Comparison of ENCODE assay signal across 1 cellular context in the genomic region with DNA sequence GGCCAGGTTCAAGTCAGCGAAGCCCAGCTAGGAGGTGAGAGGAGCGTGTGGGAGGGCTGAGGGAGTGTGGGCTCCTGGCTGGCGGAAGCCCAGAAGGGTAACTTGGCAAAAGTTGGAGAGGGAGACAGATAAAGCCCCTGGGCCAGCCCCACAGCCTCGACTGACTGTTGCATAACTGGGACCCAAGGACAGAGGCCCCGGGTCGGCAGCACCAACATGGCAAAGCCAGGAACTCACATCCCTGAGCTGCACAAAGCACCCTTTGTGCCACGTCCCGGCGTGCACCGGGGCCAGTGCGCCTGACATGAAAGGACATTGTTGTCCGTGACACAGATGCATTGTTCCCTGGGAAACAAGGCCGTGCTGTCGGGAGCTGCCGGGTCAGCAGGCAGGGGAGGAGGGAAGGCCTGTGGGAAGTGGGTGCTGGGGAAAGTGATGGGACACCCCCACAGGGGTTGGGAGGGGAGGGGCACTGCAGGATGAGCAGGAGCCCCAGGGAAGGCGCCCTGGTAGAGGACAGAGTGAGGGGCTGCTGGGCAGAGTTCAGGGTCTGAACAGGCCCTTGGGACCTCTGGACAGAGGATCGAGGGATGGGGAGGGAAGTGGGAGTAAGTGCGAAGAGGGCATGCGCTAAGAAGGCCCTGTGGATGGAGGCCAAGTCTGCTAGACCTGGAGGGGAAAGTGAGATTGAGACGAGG.
TF ChIP-seq lines count a peak whose summit lies in the region.

No MANE protein-coding gene starts in this region.

TF ChIP-seq in HepG2, 621 proteins besides CTCF, POLR2A, EP300 and RAD21 (continued from another document and continues in another):
- TF ChIP-seq, protein P1, sequence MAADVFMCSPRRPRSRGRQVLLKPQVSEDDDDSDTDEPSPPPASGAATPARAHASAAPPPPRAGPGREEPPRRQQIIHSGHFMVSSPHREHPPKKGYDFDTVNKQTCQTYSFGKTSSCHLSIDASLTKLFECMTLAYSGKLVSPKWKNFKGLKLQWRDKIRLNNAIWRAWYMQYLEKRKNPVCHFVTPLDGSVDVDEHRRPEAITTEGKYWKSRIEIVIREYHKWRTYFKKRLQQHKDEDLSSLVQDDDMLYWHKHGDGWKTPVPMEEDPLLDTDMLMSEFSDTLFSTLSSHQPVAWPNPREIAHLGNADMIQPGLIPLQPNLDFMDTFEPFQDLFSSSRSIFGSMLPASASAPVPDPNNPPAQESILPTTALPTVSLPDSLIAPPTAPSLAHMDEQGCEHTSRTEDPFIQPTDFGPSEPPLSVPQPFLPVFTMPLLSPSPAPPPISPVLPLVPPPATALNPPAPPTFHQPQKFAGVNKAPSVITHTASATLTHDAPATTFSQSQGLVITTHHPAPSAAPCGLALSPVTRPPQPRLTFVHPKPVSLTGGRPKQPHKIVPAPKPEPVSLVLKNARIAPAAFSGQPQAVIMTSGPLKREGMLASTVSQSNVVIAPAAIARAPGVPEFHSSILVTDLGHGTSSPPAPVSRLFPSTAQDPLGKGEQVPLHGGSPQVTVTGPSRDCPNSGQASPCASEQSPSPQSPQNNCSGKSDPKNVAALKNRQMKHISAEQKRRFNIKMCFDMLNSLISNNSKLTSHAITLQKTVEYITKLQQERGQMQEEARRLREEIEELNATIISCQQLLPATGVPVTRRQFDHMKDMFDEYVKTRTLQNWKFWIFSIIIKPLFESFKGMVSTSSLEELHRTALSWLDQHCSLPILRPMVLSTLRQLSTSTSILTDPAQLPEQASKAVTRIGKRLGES (CRISPR knock-in tag; IDR thresholded peaks at IDR 0.05; ENCODE audit: borderline replicate concordance), result no peak
- TF ChIP-seq, protein P2, sequence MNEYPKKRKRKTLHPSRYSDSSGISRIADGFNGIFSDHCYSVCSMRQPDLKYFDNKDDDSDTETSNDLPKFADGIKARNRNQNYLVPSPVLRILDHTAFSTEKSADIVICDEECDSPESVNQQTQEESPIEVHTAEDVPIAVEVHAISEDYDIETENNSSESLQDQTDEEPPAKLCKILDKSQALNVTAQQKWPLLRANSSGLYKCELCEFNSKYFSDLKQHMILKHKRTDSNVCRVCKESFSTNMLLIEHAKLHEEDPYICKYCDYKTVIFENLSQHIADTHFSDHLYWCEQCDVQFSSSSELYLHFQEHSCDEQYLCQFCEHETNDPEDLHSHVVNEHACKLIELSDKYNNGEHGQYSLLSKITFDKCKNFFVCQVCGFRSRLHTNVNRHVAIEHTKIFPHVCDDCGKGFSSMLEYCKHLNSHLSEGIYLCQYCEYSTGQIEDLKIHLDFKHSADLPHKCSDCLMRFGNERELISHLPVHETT (CRISPR knock-in tag; conservative IDR thresholded peaks at IDR 0.05), result no peak
- TF ChIP-seq, protein P3, sequence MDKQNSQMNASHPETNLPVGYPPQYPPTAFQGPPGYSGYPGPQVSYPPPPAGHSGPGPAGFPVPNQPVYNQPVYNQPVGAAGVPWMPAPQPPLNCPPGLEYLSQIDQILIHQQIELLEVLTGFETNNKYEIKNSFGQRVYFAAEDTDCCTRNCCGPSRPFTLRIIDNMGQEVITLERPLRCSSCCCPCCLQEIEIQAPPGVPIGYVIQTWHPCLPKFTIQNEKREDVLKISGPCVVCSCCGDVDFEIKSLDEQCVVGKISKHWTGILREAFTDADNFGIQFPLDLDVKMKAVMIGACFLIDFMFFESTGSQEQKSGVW (CRISPR knock-in tag; IDR thresholded peaks at IDR 0.05; ENCODE audit: borderline replicate concordance), result no peak
- peak; percentile 93 for TF ChIP-seq SMAD3 (CRISPR knock-in tag; IDR thresholded peaks at IDR 0.05)
- TF ChIP-seq, protein P4, sequence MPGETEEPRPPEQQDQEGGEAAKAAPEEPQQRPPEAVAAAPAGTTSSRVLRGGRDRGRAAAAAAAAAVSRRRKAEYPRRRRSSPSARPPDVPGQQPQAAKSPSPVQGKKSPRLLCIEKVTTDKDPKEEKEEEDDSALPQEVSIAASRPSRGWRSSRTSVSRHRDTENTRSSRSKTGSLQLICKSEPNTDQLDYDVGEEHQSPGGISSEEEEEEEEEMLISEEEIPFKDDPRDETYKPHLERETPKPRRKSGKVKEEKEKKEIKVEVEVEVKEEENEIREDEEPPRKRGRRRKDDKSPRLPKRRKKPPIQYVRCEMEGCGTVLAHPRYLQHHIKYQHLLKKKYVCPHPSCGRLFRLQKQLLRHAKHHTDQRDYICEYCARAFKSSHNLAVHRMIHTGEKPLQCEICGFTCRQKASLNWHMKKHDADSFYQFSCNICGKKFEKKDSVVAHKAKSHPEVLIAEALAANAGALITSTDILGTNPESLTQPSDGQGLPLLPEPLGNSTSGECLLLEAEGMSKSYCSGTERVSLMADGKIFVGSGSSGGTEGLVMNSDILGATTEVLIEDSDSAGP (CRISPR knock-in tag; IDR thresholded peaks at IDR 0.05; ENCODE audit: borderline replicate concordance), result peak; percentile 80; the same call in 1 of the 2 replicates
- TF ChIP-seq ZNF333 (CRISPR knock-in tag; IDR thresholded peaks at IDR 0.05; ENCODE audit: borderline replicate concordance), result no peak
- peak; percentile 12; the same call in 1 of the 2 replicates for TF ChIP-seq MIXL1 (CRISPR knock-in tag; IDR thresholded peaks at IDR 0.05)
- TF ChIP-seq, protein P5, sequence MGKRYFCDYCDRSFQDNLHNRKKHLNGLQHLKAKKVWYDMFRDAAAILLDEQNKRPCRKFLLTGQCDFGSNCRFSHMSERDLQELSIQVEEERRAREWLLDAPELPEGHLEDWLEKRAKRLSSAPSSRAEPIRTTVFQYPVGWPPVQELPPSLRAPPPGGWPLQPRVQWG (CRISPR knock-in tag; IDR thresholded peaks at IDR 0.05; ENCODE audit: borderline replicate concordance, low read depth), result no peak
- TF ChIP-seq, protein P6, sequence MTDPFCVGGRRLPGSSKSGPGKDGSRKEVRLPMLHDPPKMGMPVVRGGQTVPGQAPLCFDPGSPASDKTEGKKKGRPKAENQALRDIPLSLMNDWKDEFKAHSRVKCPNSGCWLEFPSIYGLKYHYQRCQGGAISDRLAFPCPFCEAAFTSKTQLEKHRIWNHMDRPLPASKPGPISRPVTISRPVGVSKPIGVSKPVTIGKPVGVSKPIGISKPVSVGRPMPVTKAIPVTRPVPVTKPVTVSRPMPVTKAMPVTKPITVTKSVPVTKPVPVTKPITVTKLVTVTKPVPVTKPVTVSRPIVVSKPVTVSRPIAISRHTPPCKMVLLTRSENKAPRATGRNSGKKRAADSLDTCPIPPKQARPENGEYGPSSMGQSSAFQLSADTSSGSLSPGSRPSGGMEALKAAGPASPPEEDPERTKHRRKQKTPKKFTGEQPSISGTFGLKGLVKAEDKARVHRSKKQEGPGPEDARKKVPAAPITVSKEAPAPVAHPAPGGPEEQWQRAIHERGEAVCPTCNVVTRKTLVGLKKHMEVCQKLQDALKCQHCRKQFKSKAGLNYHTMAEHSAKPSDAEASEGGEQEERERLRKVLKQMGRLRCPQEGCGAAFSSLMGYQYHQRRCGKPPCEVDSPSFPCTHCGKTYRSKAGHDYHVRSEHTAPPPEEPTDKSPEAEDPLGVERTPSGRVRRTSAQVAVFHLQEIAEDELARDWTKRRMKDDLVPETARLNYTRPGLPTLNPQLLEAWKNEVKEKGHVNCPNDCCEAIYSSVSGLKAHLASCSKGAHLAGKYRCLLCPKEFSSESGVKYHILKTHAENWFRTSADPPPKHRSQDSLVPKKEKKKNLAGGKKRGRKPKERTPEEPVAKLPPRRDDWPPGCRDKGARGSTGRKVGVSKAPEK (CRISPR knock-in tag; IDR thresholded peaks at IDR 0.05; ENCODE audit: borderline replicate concordance), result 0 out of 2 replicates have a peak, but pooled peaks have one; percentile 73
- TF ChIP-seq ZNF501 (CRISPR knock-in tag; IDR thresholded peaks at IDR 0.05), result no peak; the same call in none of the 2 replicates
- TF ChIP-seq, protein P7, sequence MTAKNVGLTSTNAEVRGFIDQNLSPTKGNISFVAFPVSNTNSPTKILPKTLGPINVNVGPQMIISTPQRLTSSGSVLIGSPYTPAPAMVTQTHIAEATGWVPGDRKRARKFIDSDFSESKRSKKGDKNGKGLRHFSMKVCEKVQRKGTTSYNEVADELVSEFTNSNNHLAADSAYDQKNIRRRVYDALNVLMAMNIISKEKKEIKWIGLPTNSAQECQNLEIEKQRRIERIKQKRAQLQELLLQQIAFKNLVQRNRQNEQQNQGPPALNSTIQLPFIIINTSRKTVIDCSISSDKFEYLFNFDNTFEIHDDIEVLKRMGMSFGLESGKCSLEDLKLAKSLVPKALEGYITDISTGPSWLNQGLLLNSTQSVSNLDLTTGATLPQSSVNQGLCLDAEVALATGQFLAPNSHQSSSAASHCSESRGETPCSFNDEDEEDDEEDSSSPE (CRISPR knock-in tag; IDR thresholded peaks at IDR 0.05), result peak; percentile 63
- TF ChIP-seq, protein P8, sequence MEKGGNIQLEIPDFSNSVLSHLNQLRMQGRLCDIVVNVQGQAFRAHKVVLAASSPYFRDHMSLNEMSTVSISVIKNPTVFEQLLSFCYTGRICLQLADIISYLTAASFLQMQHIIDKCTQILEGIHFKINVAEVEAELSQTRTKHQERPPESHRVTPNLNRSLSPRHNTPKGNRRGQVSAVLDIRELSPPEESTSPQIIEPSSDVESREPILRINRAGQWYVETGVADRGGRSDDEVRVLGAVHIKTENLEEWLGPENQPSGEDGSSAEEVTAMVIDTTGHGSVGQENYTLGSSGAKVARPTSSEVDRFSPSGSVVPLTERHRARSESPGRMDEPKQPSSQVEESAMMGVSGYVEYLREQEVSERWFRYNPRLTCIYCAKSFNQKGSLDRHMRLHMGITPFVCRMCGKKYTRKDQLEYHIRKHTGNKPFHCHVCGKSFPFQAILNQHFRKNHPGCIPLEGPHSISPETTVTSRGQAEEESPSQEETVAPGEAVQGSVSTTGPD (CRISPR knock-in tag; IDR thresholded peaks at IDR 0.05), result peak; percentile 100
- no peak for TF ChIP-seq ZNF83 (CRISPR knock-in tag; IDR thresholded peaks at IDR 0.05; ENCODE audit: borderline replicate concordance)
- TF ChIP-seq, protein P9, sequence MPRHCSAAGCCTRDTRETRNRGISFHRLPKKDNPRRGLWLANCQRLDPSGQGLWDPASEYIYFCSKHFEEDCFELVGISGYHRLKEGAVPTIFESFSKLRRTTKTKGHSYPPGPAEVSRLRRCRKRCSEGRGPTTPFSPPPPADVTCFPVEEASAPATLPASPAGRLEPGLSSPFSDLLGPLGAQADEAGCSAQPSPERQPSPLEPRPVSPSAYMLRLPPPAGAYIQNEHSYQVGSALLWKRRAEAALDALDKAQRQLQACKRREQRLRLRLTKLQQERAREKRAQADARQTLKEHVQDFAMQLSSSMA (CRISPR knock-in tag; IDR thresholded peaks at IDR 0.05), result no peak
- no peak for TF ChIP-seq XBP1 (CRISPR knock-in tag; IDR thresholded peaks at IDR 0.05)
- TF ChIP-seq ZNF841 (CRISPR knock-in tag; IDR thresholded peaks at IDR 0.05; ENCODE audit: borderline replicate concordance), result no peak; the same call in 1 of the 2 replicates
- TF ChIP-seq IKZF4 (CRISPR knock-in tag; IDR thresholded peaks at IDR 0.05; ENCODE audit: borderline replicate concordance, low read depth, not compliant biosample characterization), result no peak
- TF ChIP-seq, protein P10, sequence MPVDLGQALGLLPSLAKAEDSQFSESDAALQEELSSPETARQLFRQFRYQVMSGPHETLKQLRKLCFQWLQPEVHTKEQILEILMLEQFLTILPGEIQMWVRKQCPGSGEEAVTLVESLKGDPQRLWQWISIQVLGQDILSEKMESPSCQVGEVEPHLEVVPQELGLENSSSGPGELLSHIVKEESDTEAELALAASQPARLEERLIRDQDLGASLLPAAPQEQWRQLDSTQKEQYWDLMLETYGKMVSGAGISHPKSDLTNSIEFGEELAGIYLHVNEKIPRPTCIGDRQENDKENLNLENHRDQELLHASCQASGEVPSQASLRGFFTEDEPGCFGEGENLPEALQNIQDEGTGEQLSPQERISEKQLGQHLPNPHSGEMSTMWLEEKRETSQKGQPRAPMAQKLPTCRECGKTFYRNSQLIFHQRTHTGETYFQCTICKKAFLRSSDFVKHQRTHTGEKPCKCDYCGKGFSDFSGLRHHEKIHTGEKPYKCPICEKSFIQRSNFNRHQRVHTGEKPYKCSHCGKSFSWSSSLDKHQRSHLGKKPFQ (CRISPR knock-in tag; IDR thresholded peaks at IDR 0.05; ENCODE audit: insufficient replicate concordance), result peak; percentile 84
- TF ChIP-seq THYN1 (CRISPR knock-in tag; IDR thresholded peaks at IDR 0.05; ENCODE audit: borderline replicate concordance, low read depth), result no peak
- TF ChIP-seq, protein P11, sequence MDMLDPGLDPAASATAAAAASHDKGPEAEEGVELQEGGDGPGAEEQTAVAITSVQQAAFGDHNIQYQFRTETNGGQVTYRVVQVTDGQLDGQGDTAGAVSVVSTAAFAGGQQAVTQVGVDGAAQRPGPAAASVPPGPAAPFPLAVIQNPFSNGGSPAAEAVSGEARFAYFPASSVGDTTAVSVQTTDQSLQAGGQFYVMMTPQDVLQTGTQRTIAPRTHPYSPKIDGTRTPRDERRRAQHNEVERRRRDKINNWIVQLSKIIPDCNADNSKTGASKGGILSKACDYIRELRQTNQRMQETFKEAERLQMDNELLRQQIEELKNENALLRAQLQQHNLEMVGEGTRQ (IDR thresholded peaks at IDR 0.05; ENCODE audit: low read depth, low read length), result no peak
- TF ChIP-seq, protein P11 (CRISPR knock-in tag; IDR thresholded peaks at IDR 0.05; ENCODE audit: borderline replicate concordance), result no peak
- TF ChIP-seq MEIS2 (CRISPR knock-in tag; IDR thresholded peaks at IDR 0.05), result peak; percentile 55; the same call in 1 of the 2 replicates
- TF ChIP-seq ZKSCAN5 (CRISPR knock-in tag; IDR thresholded peaks at IDR 0.05), result peak; percentile 80
- TF ChIP-seq MED8 (CRISPR knock-in tag; IDR thresholded peaks at IDR 0.05; ENCODE audit: insufficient replicate concordance), result peak; percentile 86
- TF ChIP-seq, protein P12, sequence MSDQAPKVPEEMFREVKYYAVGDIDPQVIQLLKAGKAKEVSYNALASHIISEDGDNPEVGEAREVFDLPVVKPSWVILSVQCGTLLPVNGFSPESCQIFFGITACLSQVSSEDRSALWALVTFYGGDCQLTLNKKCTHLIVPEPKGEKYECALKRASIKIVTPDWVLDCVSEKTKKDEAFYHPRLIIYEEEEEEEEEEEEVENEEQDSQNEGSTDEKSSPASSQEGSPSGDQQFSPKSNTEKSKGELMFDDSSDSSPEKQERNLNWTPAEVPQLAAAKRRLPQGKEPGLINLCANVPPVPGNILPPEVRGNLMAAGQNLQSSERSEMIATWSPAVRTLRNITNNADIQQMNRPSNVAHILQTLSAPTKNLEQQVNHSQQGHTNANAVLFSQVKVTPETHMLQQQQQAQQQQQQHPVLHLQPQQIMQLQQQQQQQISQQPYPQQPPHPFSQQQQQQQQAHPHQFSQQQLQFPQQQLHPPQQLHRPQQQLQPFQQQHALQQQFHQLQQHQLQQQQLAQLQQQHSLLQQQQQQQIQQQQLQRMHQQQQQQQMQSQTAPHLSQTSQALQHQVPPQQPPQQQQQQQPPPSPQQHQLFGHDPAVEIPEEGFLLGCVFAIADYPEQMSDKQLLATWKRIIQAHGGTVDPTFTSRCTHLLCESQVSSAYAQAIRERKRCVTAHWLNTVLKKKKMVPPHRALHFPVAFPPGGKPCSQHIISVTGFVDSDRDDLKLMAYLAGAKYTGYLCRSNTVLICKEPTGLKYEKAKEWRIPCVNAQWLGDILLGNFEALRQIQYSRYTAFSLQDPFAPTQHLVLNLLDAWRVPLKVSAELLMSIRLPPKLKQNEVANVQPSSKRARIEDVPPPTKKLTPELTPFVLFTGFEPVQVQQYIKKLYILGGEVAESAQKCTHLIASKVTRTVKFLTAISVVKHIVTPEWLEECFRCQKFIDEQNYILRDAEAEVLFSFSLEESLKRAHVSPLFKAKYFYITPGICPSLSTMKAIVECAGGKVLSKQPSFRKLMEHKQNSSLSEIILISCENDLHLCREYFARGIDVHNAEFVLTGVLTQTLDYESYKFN (CRISPR knock-in tag; conservative IDR thresholded peaks at IDR 0.05), result peak; percentile 95
- no peak for TF ChIP-seq ISX (CRISPR knock-in tag; conservative IDR thresholded peaks at IDR 0.05)
- TF ChIP-seq GZF1 (CRISPR knock-in tag; IDR thresholded peaks at IDR 0.05), result no peak
- peak; percentile 54; the same call in 1 of the 2 replicates for TF ChIP-seq ZNF230 (CRISPR knock-in tag; IDR thresholded peaks at IDR 0.05)
